19 cellular contexts compared by ENCODE assay signal in genomic region chr17:55443904-55444303, GRCh38.
"Had no signal": no experiment of that assay in that cellular context is flagged by ENCODE, and none has a peak within 500 bp of the region (broad histone marks: within the 10 kb centered on the region; RNA-seq: fewer than 3 reads in every experiment).

No MANE protein-coding gene starts in this region.

- ATAC-seq: left lung; natural killer cell treated with Interleukin-12 subunit alpha and Interleukin-12 subunit beta and Interleukin-15 and Interleukin-18, amount 100 ng/mL, for 72 hours; right cardiac atrium; stimulated activated naive CD8-positive, alpha-beta T cell treated with anti-CD3 and anti-CD28 coated beads, Interleukin-15, Interleukin-2, amounts not matched to agents 100 U/mL and 50 U/mL, for 24 hours had no signal

- H3K27ac ChIP-seq: coronary artery, left lung, thoracic aorta had no signal

- DNase-seq: activated CD4-positive, alpha-beta T cell treated with anti-CD3 and anti-CD28 coated beads, Interleukin-2, amount 10 ng/mL, durations not matched to agents 7 days and 5 days; activated CD8-positive, alpha-beta memory T cell treated with anti-CD3 and anti-CD28 coated beads for 24 hours; activated gamma-delta T cell treated with Interleukin-2 at 50 U/mL for 16 hours; amygdala; central memory CD4-positive, alpha-beta T cell; effector CD4-positive, alpha-beta T cell; left lung; mammary epithelial cell; occipital lobe; right cardiac atrium; stimulated activated CD4-positive, alpha-beta T cell treated with anti-CD3 and anti-CD28 coated beads, Interleukin-4, amount 100 ng/mL, for 4 hours; stimulated activated CD8-positive, alpha-beta memory T cell treated with anti-CD3 and anti-CD28 coated beads, Interleukin-4, amount 100 ng/mL, for 48 hours; stimulated activated naive CD8-positive, alpha-beta T cell treated with anti-CD3 and anti-CD28 coated beads, Interleukin-15, Interleukin-2, amounts not matched to agents 100 U/mL and 50 U/mL, for 24 hours; SW 1271 had no signal

- H3K27me3 ChIP-seq: left lung had no signal

- H3K9me3 ChIP-seq: left lung, mucosa of descending colon, thoracic aorta had no signal

- H3K4me3 ChIP-seq: coronary artery, left lung, mucosa of descending colon, smooth muscle cell, thoracic aorta had no signal

- H3K4me2 ChIP-seq: smooth muscle cell had no signal

- H3K36me3 ChIP-seq: left lung, thoracic aorta had no signal
